8 cellular contexts compared by ENCODE assay signal in the genomic region with DNA sequence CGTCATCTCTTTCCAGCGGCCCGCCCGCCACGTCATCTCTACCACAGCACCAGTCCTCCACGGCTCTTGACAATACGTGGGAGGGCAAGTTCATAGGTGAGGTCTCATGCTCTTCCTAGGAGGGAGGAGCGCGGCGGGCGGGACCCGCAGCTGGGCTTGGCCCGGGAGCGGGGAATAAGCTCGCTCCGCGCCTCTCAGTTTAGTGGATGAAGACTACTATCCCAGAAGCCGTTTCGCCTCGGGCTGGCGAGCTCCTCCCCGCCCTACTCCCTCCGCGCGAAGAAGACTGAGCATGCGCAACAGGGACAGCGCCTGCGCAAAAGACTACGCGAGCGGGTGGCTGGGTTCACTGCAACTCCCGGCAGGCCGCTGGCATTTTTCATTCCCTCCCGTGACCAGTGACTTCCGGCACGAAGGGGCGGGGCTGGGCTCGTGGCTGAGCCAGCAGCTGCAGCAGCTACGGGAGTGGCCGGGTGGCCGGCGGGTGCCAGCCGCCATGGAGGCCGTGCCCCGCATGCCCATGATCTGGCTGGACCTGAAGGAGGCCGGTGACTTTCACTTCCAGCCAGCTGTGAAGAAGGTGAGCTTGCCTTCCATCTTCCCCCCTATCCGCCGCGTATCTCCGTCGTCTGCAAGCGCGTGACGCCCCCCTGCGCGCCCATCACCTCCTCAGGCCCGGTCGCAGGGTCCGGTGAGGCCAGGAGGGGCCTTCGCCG. TPM values are rescaled to one million over a fixed set of nuclear protein-coding genes. Genes with fewer than 3 reads are reported as not detected.
DNase-seq lines count a peak whose midpoint lies in the region; ATAC-seq lines count a peak whose summit lies in the region.

A gene with protein sequence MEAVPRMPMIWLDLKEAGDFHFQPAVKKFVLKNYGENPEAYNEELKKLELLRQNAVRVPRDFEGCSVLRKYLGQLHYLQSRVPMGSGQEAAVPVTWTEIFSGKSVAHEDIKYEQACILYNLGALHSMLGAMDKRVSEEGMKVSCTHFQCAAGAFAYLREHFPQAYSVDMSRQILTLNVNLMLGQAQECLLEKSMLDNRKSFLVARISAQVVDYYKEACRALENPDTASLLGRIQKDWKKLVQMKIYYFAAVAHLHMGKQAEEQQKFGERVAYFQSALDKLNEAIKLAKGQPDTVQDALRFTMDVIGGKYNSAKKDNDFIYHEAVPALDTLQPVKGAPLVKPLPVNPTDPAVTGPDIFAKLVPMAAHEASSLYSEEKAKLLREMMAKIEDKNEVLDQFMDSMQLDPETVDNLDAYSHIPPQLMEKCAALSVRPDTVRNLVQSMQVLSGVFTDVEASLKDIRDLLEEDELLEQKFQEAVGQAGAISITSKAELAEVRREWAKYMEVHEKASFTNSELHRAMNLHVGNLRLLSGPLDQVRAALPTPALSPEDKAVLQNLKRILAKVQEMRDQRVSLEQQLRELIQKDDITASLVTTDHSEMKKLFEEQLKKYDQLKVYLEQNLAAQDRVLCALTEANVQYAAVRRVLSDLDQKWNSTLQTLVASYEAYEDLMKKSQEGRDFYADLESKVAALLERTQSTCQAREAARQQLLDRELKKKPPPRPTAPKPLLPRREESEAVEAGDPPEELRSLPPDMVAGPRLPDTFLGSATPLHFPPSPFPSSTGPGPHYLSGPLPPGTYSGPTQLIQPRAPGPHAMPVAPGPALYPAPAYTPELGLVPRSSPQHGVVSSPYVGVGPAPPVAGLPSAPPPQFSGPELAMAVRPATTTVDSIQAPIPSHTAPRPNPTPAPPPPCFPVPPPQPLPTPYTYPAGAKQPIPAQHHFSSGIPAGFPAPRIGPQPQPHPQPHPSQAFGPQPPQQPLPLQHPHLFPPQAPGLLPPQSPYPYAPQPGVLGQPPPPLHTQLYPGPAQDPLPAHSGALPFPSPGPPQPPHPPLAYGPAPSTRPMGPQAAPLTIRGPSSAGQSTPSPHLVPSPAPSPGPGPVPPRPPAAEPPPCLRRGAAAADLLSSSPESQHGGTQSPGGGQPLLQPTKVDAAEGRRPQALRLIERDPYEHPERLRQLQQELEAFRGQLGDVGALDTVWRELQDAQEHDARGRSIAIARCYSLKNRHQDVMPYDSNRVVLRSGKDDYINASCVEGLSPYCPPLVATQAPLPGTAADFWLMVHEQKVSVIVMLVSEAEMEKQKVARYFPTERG (N-terminal part only) (plus strand): TSS at position 421 of the 716 bp plus-strand sequence. CDS start 76 bp downstream, at position 497.

- H3K27ac Mint-ChIP-seq in activated naive CD4-positive, alpha-beta T cell treated with anti-CD3 and anti-CD28 coated beads, Interleukin-2, amount 50 U/mL, for 72 hours = peak within 1 kb of the TSS; percentile 96 to 100

- peak within 1 kb of the TSS; percentile 86 for H3K4me3 ChIP-seq in GM08714 (ENCODE audit: low read length)

- no peaks in the 10 kb centered on the region for H3K9me3 Mint-ChIP-seq in activated naive CD4-positive, alpha-beta T cell treated with anti-CD3 and anti-CD28 coated beads, Interleukin-2, amount 50 U/mL, for 72 hours

- H3K36me3 Mint-ChIP-seq in activated naive CD4-positive, alpha-beta T cell treated with anti-CD3 and anti-CD28 coated beads, Interleukin-2, amount 50 U/mL, for 72 hours = peaks cover 25 to 31% of the 10 kb centered on the region in 2 donors

- H3K27ac ChIP-seq in temporal lobe (ENCODE audit: low read depth, low read length) = peak within 1 kb of the TSS; percentile 88

- peak; percentile 77 for ATAC-seq in HG02610 (IDR thresholded peaks at IDR 0.05; ENCODE audit: unreplicated experiment)
- ATAC-seq in activated naive CD4-positive, alpha-beta T cell treated with anti-CD3 and anti-CD28 coated beads, Interleukin-2, amount 50 U/mL, for 72 hours = peak; percentile 86

- DNase-seq in NCI-H1092 treated with DMSO at 0.1 percent for 48 hours (lab: John Stamatoyannopoulos, UW) (peak; percentile 97), SKM-1 (lab: John Stamatoyannopoulos, UW; ENCODE audit: unreplicated experiment) (peak; percentile 98), globus pallidus (ENCODE audit: low spot score) (peak; percentile 98), occipital lobe (lab: John Stamatoyannopoulos, UW) (peak; percentile 98)
- DNase-seq in activated naive CD4-positive, alpha-beta T cell treated with anti-CD3 and anti-CD28 coated beads, Interleukin-2, amount 50 U/mL, for 72 hours (ENCODE audit: low spot score in 2 of 2) = peak; percentile 98 to 99

RNA-seq across cellular contexts. Expression of the gene that starts here (rescaled TPM):
- total RNA-seq in activated naive CD4-positive, alpha-beta T cell treated with anti-CD3 and anti-CD28 coated beads, Interleukin-2, amount 50 U/mL, for 72 hours = 10 to 100 TPM; 29.4 to 29.9 TPM
- total RNA-seq in occipital lobe (17.5 TPM), temporal lobe (15.0 TPM)

Comparison
In these comparisons a context has a peak if more than half of its experiments do, and no peak if none do; other contexts are left out.
1. Peak in every context shown above with its lines: DNase-seq, ATAC-seq, H3K4me3 ChIP-seq and H3K27ac ChIP-seq.